ENCODE assay signal across 8 cellular contexts in genomic region chr10:52729259-52730104, GRCh38. TPM values are rescaled to one million over a fixed set of nuclear protein-coding genes. Genes with fewer than 3 reads are reported as not detected.
DNase-seq lines count a peak whose midpoint lies in the region; ATAC-seq and TF ChIP-seq lines count a peak whose summit lies in the region.

No MANE protein-coding gene starts in this region.

- H3F3A ChIP-seq in neural cell (ENCODE audit: insufficient read depth, low read length, poor library complexity, severe bottlenecking), result no peaks in the 10 kb centered on the region

- H3K4me2 ChIP-seq in neural cell (ENCODE audit: low read length), result no peak overlapping the region

- TF ChIP-seq CTCF in BE2C (IDR thresholded peaks at IDR 0.05; ENCODE audit: low read depth, low read length), result peak; percentile 52
- TF ChIP-seq CTCF in dorsolateral prefrontal cortex (IDR thresholded peaks at IDR 0.05 in 54 of 56, conservative IDR thresholded peaks at IDR 0.05 in 2 of 56; ENCODE audit: low read depth in 1 of 56, partially characterized antibody in 56 of 56), result peak; percentile 35 to 88 (median 74)
- peak; percentile 79 for TF ChIP-seq CTCF in neural cell (IDR thresholded peaks at IDR 0.05; ENCODE audit: poor library complexity, severe bottlenecking)

- TF ChIP-seq RAD21 in neural cell (conservative IDR thresholded peaks at IDR 0.05), result peak; percentile 78

- H3K4me3 ChIP-seq in BE2C (ENCODE audit: low read depth, low read length) (peak overlapping the region; percentile 15; the same call in 1 of the 2 replicates), dorsolateral prefrontal cortex (peak overlapping the region in 43 of 59 donors; percentile 7 to 54 (median 32)), neural cell (ENCODE audit: low read length) (no peak overlapping the region)

- H3K79me2 ChIP-seq in neural cell (replicated peaks; ENCODE audit: insufficient read depth, low read length), result no peaks in the 10 kb centered on the region

- DNase-seq in BE2C (no peak), NCI-H345 treated with DMSO at 0.1 percent for 48 hours (lab: John Stamatoyannopoulos, UW; ENCODE audit: unreplicated experiment) (peak; percentile 13), dorsolateral prefrontal cortex (no peak), DMS79 (lab: John Stamatoyannopoulos, UW) (no peak)
- DNase-seq in stimulated activated CD4-positive, alpha-beta T cell treated with anti-CD3 and anti-CD28 coated beads, Interleukin-4, amount 100 ng/mL, for 4 hours, result no peak

- no peaks in the 10 kb centered on the region for H3K4me1 ChIP-seq in BE2C

- intact Hi-C loops in dorsolateral prefrontal cortex (cut with DNase I), result loop anchor here (1.0 to 10.0 kb wide), 2 partner anchors 85 to 415 kb away; partner anchors contain the start of gene DKK1 (in 1 of the 2)

- no peaks in the 10 kb centered on the region for H3K27me3 ChIP-seq in BE2C
- H3K27me3 ChIP-seq in dorsolateral prefrontal cortex, result no peaks in the 10 kb centered on the region
- H3K27me3 ChIP-seq in neural cell (ENCODE audit: insufficient read depth, low read depth, low read length), result no peaks in the 10 kb centered on the region

- no peak overlapping the region for H2AFZ ChIP-seq in neural cell (ENCODE audit: low read depth, low read length)

- H4K20me1 ChIP-seq in neural cell (ENCODE audit: insufficient read depth), result no peaks in the 10 kb centered on the region

- no peak overlapping the region for H3K9ac ChIP-seq in neural cell (ENCODE audit: low read length)

- H3K9me2 ChIP-seq in neural cell (ENCODE audit: insufficient read depth, low read length), result no peaks in the 10 kb centered on the region

- no peaks in the 10 kb centered on the region for H3K36me3 ChIP-seq in BE2C
- H3K36me3 ChIP-seq in neural cell (ENCODE audit: insufficient read depth, low read length), result no peaks in the 10 kb centered on the region

- H3K9me3 ChIP-seq in BE2C (no peaks in the 10 kb centered on the region), neural cell (ENCODE audit: low read length) (no peaks in the 10 kb centered on the region)

- ATAC-seq in GM21526 (IDR thresholded peaks at IDR 0.05; ENCODE audit: low FRiP score, unreplicated experiment) (peak; percentile 58), GM18873 (IDR thresholded peaks at IDR 0.05; ENCODE audit: low FRiP score, unreplicated experiment) (no peak)

- TF ChIP-seq EP300 in neural cell (conservative IDR thresholded peaks at IDR 0.05; ENCODE audit: poor library complexity, severe bottlenecking), result no peak

- H3K27ac ChIP-seq in dorsolateral prefrontal cortex (no peak overlapping the region), neural cell (ENCODE audit: low read length) (no peak overlapping the region)

TF ChIP-seq in neural cell, 6 proteins besides CTCF, POLR2A, EP300 and RAD21:
- TF ChIP-seq SMC3 (conservative IDR thresholded peaks at IDR 0.05; ENCODE audit: poor library complexity) (peak; percentile 83), EZH2 (IDR thresholded peaks at IDR 0.05; ENCODE audit: borderline replicate concordance, insufficient read depth, low read length, poor library complexity, severe bottlenecking) (no peak)

RNA-seq across cellular contexts. Expression of gene MBL2, which starts 43.1 kb away (rescaled TPM):
- not detected for polyA plus RNA-seq in BE2C (2012; ENCODE audit: insufficient read depth, insufficient read length, low read depth)
- not detected for total RNA-seq in dorsolateral prefrontal cortex
- polyA plus RNA-seq in neural cell, result not detected in 2 replicates
- not detected in 2 replicates for polyA minus RNA-seq in neural cell
